13 cellular contexts compared by ENCODE assay signal in genomic region chrX:73852022-73852421, GRCh38. TPM values are rescaled to one million over a fixed set of nuclear protein-coding genes. Genes with fewer than 3 reads are reported as not detected.
DNase-seq lines count a peak whose midpoint lies in the region; ATAC-seq, FAIRE-seq and TF ChIP-seq lines count a peak whose summit lies in the region.
"Had no signal": no experiment of that assay in that cellular context is flagged by ENCODE, and none has a peak within 500 bp of the region (broad histone marks: within the 10 kb centered on the region; RNA-seq: fewer than 3 reads in every experiment).

No MANE protein-coding gene starts in this region.

- SMC1A ChIA-PET in GM12878 (lab: Charles Lee; ENCODE audit: uncharacterized antibody, unreplicated experiment), result interaction anchor here (1.2 to 2.5 kb wide), 2 partner anchors 13 to 16 kb away, joined by 3 to 8 read pairs; no protein-coding TSS in a partner anchor

- in situ Hi-C loops in GM12878 (cut with MboI), result loop anchor here (10.0 kb wide), 3 partner anchors 493 to 1577 kb away; partner anchors contain the start of gene RPS4X

- RAD21 ChIA-PET in GM12878 (lab: Charles Lee; ENCODE audit: unreplicated experiment), result interaction anchor here (0.7 to 1.6 kb wide), 2 partner anchors 165 to 281 kb away, joined by 3 to 4 read pairs; no protein-coding TSS in a partner anchor

- DNase-seq in HL-60 (ENCODE audit: low read depth in 1 of 2, low spot score in 1 of 2) (no peak), GM12878 (ENCODE audit: low read depth, low spot score) (no peak), NCI-H1048 (lab: John Stamatoyannopoulos, UW) (no peak), EL (no peak), DMS 273 treated with DMSO at 0.1 percent for 48 hours (lab: John Stamatoyannopoulos, UW) (no peak)
- DNase-seq: activated CD4-positive, alpha-beta T cell treated with anti-CD3 and anti-CD28 coated beads, Interleukin-2, amount 50 U/mL, for 48 hours; dermis blood vessel endothelial cell; Kasumi-1; NCI-H446 treated with DMSO at 0.1 percent for 48 hours had no signal

- no peak for TF ChIP-seq RAD21 in GM12878 (IDR thresholded peaks at IDR 0.05; ENCODE audit: insufficient read depth, low read depth, low read length)

- WGBS in GM12878 (ENCODE audit: insufficient coverage, insufficient replicate concordance, low lambda C conversion rate, missing lambda C conversion rate), result 38% methylated on average over 15 of the region's 19 CpGs

- no peak for ATAC-seq in GM12878

- H3K79me2 ChIP-seq in GM12878 (ENCODE audit: control insufficient read depth, insufficient read depth, low read length), result peaks cover 48% of the 10 kb centered on the region

- no peaks in the 10 kb centered on the region for H3K9me3 ChIP-seq in GM12878 (replicated peaks; ENCODE audit: control insufficient read depth, insufficient read depth, low read length)
- H3K9me3 ChIP-seq in subcutaneous abdominal adipose tissue (ENCODE audit: control insufficient read depth in 5 of 5, low read length in 5 of 5), result no peaks in the 10 kb centered on the region
- H3K9me3 ChIP-seq: left lung had no signal

- no peak for FAIRE-seq in GM12878 (lab: Jason Lieb, UNC)
- FAIRE-seq: GM18507 had no signal

- POLR2A ChIA-PET in GM12878 (lab: Charles Lee), result no interaction called here

- H3K27me3 ChIP-seq in HL-60 (ENCODE audit: insufficient read depth, poor library complexity, severe bottlenecking) (no peaks in the 10 kb centered on the region), GM12878 (replicated peaks in 1 of 2; ENCODE audit: control insufficient read depth in 2 of 2, insufficient read depth in 2 of 2, low read length in 1 of 2) (no peaks in the 10 kb centered on the region), layer of hippocampus (ENCODE audit: control insufficient read depth, insufficient read depth, low read length) (no peaks in the 10 kb centered on the region), subcutaneous abdominal adipose tissue (ENCODE audit: control insufficient read depth in 5 of 5, insufficient read depth in 4 of 5, low read length in 5 of 5) (no peaks in the 10 kb centered on the region)
- H3K27me3 ChIP-seq: left lung had no signal

- CTCF ChIA-PET in GM12878 (lab: Yijun Ruan, JAX), result interaction anchor here (1.3 kb wide), 1 partner anchor 14 kb away, joined by 8 read pairs; no protein-coding TSS in a partner anchor

- H3K4me1 ChIP-seq in GM12878 (ENCODE audit: control insufficient read depth, insufficient read depth, low read length) (no peaks in the 10 kb centered on the region), subcutaneous abdominal adipose tissue (ENCODE audit: control insufficient read depth in 5 of 5, insufficient read depth in 5 of 5, low read length in 5 of 5) (peaks cover 0 to 28% (median 26%) of the 10 kb centered on the region in 5 donors)
- H3K4me1 ChIP-seq: left lung had no signal

- no TSS peak for BruUV-seq in GM12878 (replicated peaks; lab: Mats Ljungman, UMichigan)

- H3K9ac ChIP-seq in GM12878 (ENCODE audit: control insufficient read depth, insufficient read depth, low read length) (peak overlapping the region; percentile 81), subcutaneous abdominal adipose tissue (ENCODE audit: low read length in 5 of 5) (peak overlapping the region; percentile 49 to 76 (median 64))

- H3K4me3 ChIP-seq in HL-60 (replicated peaks; ENCODE audit: insufficient read depth, low read length) (no peak overlapping the region), GM12878 (peak overlapping the region; percentile 79), subcutaneous abdominal adipose tissue (ENCODE audit: low read depth in 1 of 5, low read length in 5 of 5) (peak overlapping the region; percentile 81 to 91 (median 82))

- no peak for TF ChIP-seq POLR2A in GM12878 (IDR thresholded peaks at IDR 0.05; ENCODE audit: low read depth, low read length)

- no peaks in the 10 kb centered on the region for H3K36me3 ChIP-seq in GM12878 (ENCODE audit: control insufficient read depth in 2 of 2, insufficient read depth in 2 of 2, low read length in 1 of 2)
- H3K36me3 ChIP-seq in subcutaneous abdominal adipose tissue (ENCODE audit: control insufficient read depth in 5 of 5, insufficient read depth in 5 of 5, low read length in 5 of 5), result no peaks in the 10 kb centered on the region
- H3K36me3 ChIP-seq: left lung had no signal

- H4K20me1 ChIP-seq in GM12878 (ENCODE audit: control insufficient read depth, insufficient read depth), result 0 out of 2 replicates have a peak, but pooled peaks cover 1% of the 10 kb centered on the region

- H3K27ac ChIP-seq in HL-60 (replicated peaks), result peak overlapping the region; percentile 87
- H3K27ac ChIP-seq in GM12878 (ENCODE audit: control insufficient read depth, insufficient read depth), result peak overlapping the region; percentile 70
- peak overlapping the region; percentile 86 for H3K27ac ChIP-seq in layer of hippocampus (ENCODE audit: low read depth, low read length)
- peak overlapping the region; percentile 51 for H3K27ac ChIP-seq in subcutaneous abdominal adipose tissue (ENCODE audit: low read depth, low read length)

- H3K4me2 ChIP-seq in GM12878 (ENCODE audit: control insufficient read depth, insufficient read depth), result no peak overlapping the region

- no peak overlapping the region for H2AFZ ChIP-seq in GM12878 (ENCODE audit: control insufficient read depth, low read depth, low read length)

- no peak for TF ChIP-seq EP300 in GM12878 (IDR thresholded peaks at IDR 0.05; ENCODE audit: borderline replicate concordance in 1 of 2, control insufficient read depth in 1 of 2, low read depth in 2 of 2, low read length in 2 of 2)

- intact Hi-C loops in GM12878 (cut with micrococcal nuclease; ENCODE audit: unreplicated experiment), result no loop called here

- TF ChIP-seq CTCF in HL-60 (IDR thresholded peaks at IDR 0.05; ENCODE audit: insufficient read depth, low read length) (no peak), GM12878 (IDR thresholded peaks at IDR 0.05 in 2 of 3, conservative IDR thresholded peaks at IDR 0.05 in 1 of 3; ENCODE audit: control insufficient read depth in 2 of 3, extremely low read depth in 1 of 3, insufficient read depth in 1 of 3, low read depth in 3 of 3, low read length in 3 of 3) (no peak)

TF ChIP-seq in GM12878, 131 proteins besides CTCF, POLR2A, EP300 and RAD21:
- TF ChIP-seq CHD1 (IDR thresholded peaks at IDR 0.05; ENCODE audit: low read depth, low read length), result 0 out of 2 replicates have a peak, but pooled peaks have one; percentile 2
- no peak for TF ChIP-seq PAX8 (IDR thresholded peaks at IDR 0.05)
- no peak for TF ChIP-seq GABPA (IDR thresholded peaks at IDR 0.05; ENCODE audit: low read depth)
- TF ChIP-seq FOXM1 (IDR thresholded peaks at IDR 0.05; ENCODE audit: low read depth, low read length), result no peak

RNA-seq across cellular contexts. Expression of gene XIST, which starts 0.5 kb away (rescaled TPM):
- 4,039 and 4,200 TPM in 2 replicates for total RNA-seq in GM12878 (2013; cell fraction: nucleolus; rRNA removed)
- 77.3 and 93.1 TPM in 2 replicates for total RNA-seq in GM12878 (2014; rRNA removed)
- total RNA-seq in GM12878 (2014; rRNA removed; fragmentation: Illumina TruSeq; extraction: Trizol), result 105 and 119 TPM in 2 replicates
- total RNA-seq in GM12878 (2021), result 154 and 170 TPM in 2 replicates
- polyA plus RNA-seq in GM12878 (2011; ENCODE audit: low read depth), result 133 TPM
- 787 and 1,031 TPM in 2 replicates for polyA plus RNA-seq in GM12878 (2011; rRNA removed)
- polyA plus RNA-seq in GM12878 (2011; cell fraction: cytosol; rRNA removed), result 6.1 and 6.2 TPM in 2 replicates
- polyA plus RNA-seq in GM12878 (2011; cell fraction: nucleus; rRNA removed), result 2,765 and 5,125 TPM in 2 replicates
- 262 and 278 TPM in 2 replicates for polyA plus RNA-seq in GM12878 (2012)
- 322 and 429 TPM in 2 replicates for polyA plus RNA-seq in GM12878 (2014; fragmentation: Illumina TruSeq; extraction: Trizol)
- polyA plus RNA-seq in GM12878 (2014; fragmentation: Nextera tagmentation; extraction: Ambion mirVana), result 10 to 100 TPM; 53.4 to 77.6 TPM
- polyA plus RNA-seq in GM12878 (2014; rRNA removed), result 215 and 227 TPM in 2 replicates
- 10 to 100 TPM; 39.1 to 41.6 TPM for polyA plus RNA-seq in GM12878 (2016; fragmentation: Nextera tagmentation; extraction: Ambion mirVana)
- 481 and 554 TPM in 2 replicates for polyA minus RNA-seq in GM12878 (2011; rRNA and poly(A)+ RNA removed)
- polyA minus RNA-seq in GM12878 (2011; cell fraction: cytosol; rRNA and poly(A)+ RNA removed), result 7.1 and 9.0 TPM in 2 replicates
- 1,025 and 1,734 TPM in 2 replicates for polyA minus RNA-seq in GM12878 (2011; cell fraction: nucleus; rRNA and poly(A)+ RNA removed)
